ENCODE assay signal across 1 cellular context in the genomic region with DNA sequence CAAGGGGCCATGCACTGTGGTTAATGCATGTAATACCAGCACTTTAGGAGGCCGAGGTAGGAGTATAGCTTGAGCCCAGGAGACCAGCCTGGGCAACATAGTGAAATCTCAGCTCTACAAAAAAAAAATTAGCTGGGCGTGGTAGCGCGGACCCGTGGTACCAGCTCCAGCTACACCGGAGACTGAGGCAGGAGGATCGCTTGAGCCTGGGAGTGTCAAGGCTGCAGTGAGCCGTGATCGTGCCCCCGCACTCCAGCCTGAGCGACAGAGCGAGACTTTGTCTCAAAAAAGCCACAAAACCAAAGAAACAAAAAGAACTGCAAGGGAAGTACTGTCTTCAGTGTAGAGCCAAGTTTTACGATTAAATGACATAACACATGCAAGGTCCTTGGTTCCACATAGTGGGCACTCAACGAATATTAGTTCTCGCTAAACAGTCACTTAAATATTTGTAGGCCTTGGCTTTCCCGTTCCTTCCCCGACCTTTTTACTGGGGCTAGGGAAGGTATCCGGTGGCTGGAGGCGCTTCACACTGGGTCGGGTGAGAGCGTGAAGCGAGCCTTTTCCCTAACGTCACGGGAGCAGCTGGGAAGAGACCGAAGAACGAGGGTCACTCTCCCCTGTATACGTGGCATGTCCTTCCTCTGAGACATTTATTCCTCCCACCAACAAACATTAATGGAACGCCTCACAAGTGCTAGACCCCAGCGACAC.
TF ChIP-seq lines count a peak whose summit lies in the region.

No MANE protein-coding gene starts in this region.

TF ChIP-seq in H1, 55 proteins besides CTCF, POLR2A, EP300 and RAD21:
- 0 out of 4 replicates have a peak, but pooled peaks of 1 of the 2 experiments have one; percentile 22 for TF ChIP-seq HDAC2 (IDR thresholded peaks at IDR 0.05; ENCODE audit: borderline replicate concordance in 1 of 2, low read depth in 2 of 2, low read length in 2 of 2)
- no peak for TF ChIP-seq FOSL1 (IDR thresholded peaks at IDR 0.05; ENCODE audit: insufficient read depth, low read depth, low read length)
- TF ChIP-seq ASH2L (IDR thresholded peaks at IDR 0.05; ENCODE audit: low read length): peak; percentile 7
- TF ChIP-seq SP4 (IDR thresholded peaks at IDR 0.05; ENCODE audit: low read length): peak; percentile 13; the same call in 1 of the 2 replicates
- peak; percentile 60 for TF ChIP-seq SAP30 (IDR thresholded peaks at IDR 0.05; ENCODE audit: insufficient read depth, insufficient replicate concordance, low read length)
- no peak for TF ChIP-seq SRF (IDR thresholded peaks at IDR 0.05; ENCODE audit: low read depth, low read length)
- no peak for TF ChIP-seq JUND (IDR thresholded peaks at IDR 0.05; ENCODE audit: low read length)
- TF ChIP-seq EGR1 (IDR thresholded peaks at IDR 0.05; ENCODE audit: borderline replicate concordance, low read depth, low read length): no peak
- no peak for TF ChIP-seq TCF12 (IDR thresholded peaks at IDR 0.05; ENCODE audit: low read depth, low read length)
- TF ChIP-seq SIX5 (IDR thresholded peaks at IDR 0.05; ENCODE audit: low read depth, low read length): no peak
- TF ChIP-seq KDM1A (IDR thresholded peaks at IDR 0.05; ENCODE audit: borderline replicate concordance, low read length): no peak
